Comparison of ENCODE assay signal across 25 cellular contexts in genomic region chr1:202319381-202320080, GRCh38. TPM values are rescaled to one million over a fixed set of nuclear protein-coding genes. Genes with fewer than 3 reads are reported as not detected.
A peak's percentile ranks its signal among the peaks of the same experiment; 100 is the strongest.
DNase-seq lines count a peak whose midpoint lies in the region; ATAC-seq lines count a peak whose summit lies in the region.
"Had no signal": no experiment of that assay in that cellular context is flagged by ENCODE, and none has a peak within 500 bp of the region (broad histone marks: within the 10 kb centered on the region; RNA-seq: fewer than 3 reads in every experiment).

No MANE protein-coding gene starts in this region.

- POLR2A ChIA-PET in T-cell (lab: Charles Lee), result no interaction called here

- CTCF ChIA-PET in T-cell (lab: Charles Lee), result no interaction called here

- H3K9me3 Mint-ChIP-seq in stimulated activated naive CD8-positive, alpha-beta T cell treated with anti-CD3 and anti-CD28 coated beads, Interleukin-15, Interleukin-2, amounts not matched to agents 100 ng/mL and 50 ng/mL, for 24 hours, result no peaks in the 10 kb centered on the region
- no peaks in the 10 kb centered on the region for H3K9me3 Mint-ChIP-seq in stimulated activated naive CD8-positive, alpha-beta T cell treated with anti-CD3 and anti-CD28 coated beads, Interleukin-15, amount 100 ng/mL, for 72 hours
- H3K9me3 Mint-ChIP-seq in T-cell, result no peaks in the 10 kb centered on the region
- H3K9me3 Mint-ChIP-seq: activated naive CD4-positive, alpha-beta T cell treated with anti-CD3 and anti-CD28 coated beads for 36 hours; CD8-positive, alpha-beta memory T cell had no signal

- no peak for DNase-seq in stimulated activated naive CD8-positive, alpha-beta T cell treated with anti-CD3 and anti-CD28 coated beads, Interleukin-15, amount 100 ng/mL, for 72 hours
- peak; percentile 22 for DNase-seq in activated CD8-positive, alpha-beta memory T cell treated with anti-CD3 and anti-CD28 coated beads, Interleukin-2, amount 50 U/mL, for 48 hours
- DNase-seq in kidney glomerular epithelial cell (lab: John Stamatoyannopoulos, UW), result peak; percentile 9
- no peak for DNase-seq in NCI-H82 (lab: John Stamatoyannopoulos, UW)
- DNase-seq in T-cell, result no peak
- DNase-seq in NCI-H1092 treated with DMSO at 0.1 percent for 48 hours (lab: John Stamatoyannopoulos, UW), result no peak
- DNase-seq: activated CD4-positive, alpha-beta T cell treated with anti-CD3 and anti-CD28 coated beads for 4 hours; activated naive CD4-positive, alpha-beta T cell treated with anti-CD3 and anti-CD28 coated beads for 36 hours; amygdala; brain microvascular endothelial cell; CD8-positive, alpha-beta memory T cell; H7; left ventricle myocardium inferior; NCI-H1048; NCI-H1694; NCI-H748 treated with DMSO at 0.1 percent for 48 hours; Peyer's patch; SIG-M5; spleen; stimulated activated CD4-positive, alpha-beta T cell treated with anti-CD3 and anti-CD28 coated beads, Interleukin-2, amount 100 ng/mL, for 24 hours; stomach; T-helper 9 cell; thyroid gland had no signal

- H3K4me3 Mint-ChIP-seq in stimulated activated naive CD8-positive, alpha-beta T cell treated with anti-CD3 and anti-CD28 coated beads, Interleukin-15, Interleukin-2, amounts not matched to agents 100 ng/mL and 50 ng/mL, for 24 hours, result no peak overlapping the region
- no peak overlapping the region for H3K4me3 Mint-ChIP-seq in stimulated activated naive CD8-positive, alpha-beta T cell treated with anti-CD3 and anti-CD28 coated beads, Interleukin-15, amount 100 ng/mL, for 72 hours
- no peak overlapping the region for H3K4me3 Mint-ChIP-seq in T-cell
- H3K4me3 Mint-ChIP-seq: activated naive CD4-positive, alpha-beta T cell treated with anti-CD3 and anti-CD28 coated beads for 36 hours; CD8-positive, alpha-beta memory T cell had no signal

- peaks cover 9% of the 10 kb centered on the region for H3K4me1 Mint-ChIP-seq in stimulated activated naive CD8-positive, alpha-beta T cell treated with anti-CD3 and anti-CD28 coated beads, Interleukin-15, Interleukin-2, amounts not matched to agents 100 ng/mL and 50 ng/mL, for 24 hours (ENCODE audit: low read depth)
- peaks cover 10% of the 10 kb centered on the region for H3K4me1 Mint-ChIP-seq in stimulated activated naive CD8-positive, alpha-beta T cell treated with anti-CD3 and anti-CD28 coated beads, Interleukin-15, amount 100 ng/mL, for 72 hours
- H3K4me1 Mint-ChIP-seq in T-cell, result no peaks in the 10 kb centered on the region
- H3K4me1 Mint-ChIP-seq: CD8-positive, alpha-beta memory T cell had no signal

- ATAC-seq in stimulated activated naive CD8-positive, alpha-beta T cell treated with anti-CD3 and anti-CD28 coated beads, Interleukin-15, amount 100 ng/mL, for 72 hours, result no peak
- no peak for ATAC-seq in T-cell (replicated peaks in 1 of 4)

- H3K27ac Mint-ChIP-seq in stimulated activated naive CD8-positive, alpha-beta T cell treated with anti-CD3 and anti-CD28 coated beads, Interleukin-15, Interleukin-2, amounts not matched to agents 100 ng/mL and 50 ng/mL, for 24 hours, result peak overlapping the region; percentile 36
- no peak overlapping the region for H3K27ac Mint-ChIP-seq in stimulated activated naive CD8-positive, alpha-beta T cell treated with anti-CD3 and anti-CD28 coated beads, Interleukin-15, amount 100 ng/mL, for 72 hours
- H3K27ac Mint-ChIP-seq in T-cell, result no peak overlapping the region
- H3K27ac Mint-ChIP-seq: activated naive CD4-positive, alpha-beta T cell treated with anti-CD3 and anti-CD28 coated beads for 36 hours; progenitor cell of endocrine pancreas had no signal

- no peaks in the 10 kb centered on the region for H3K36me3 Mint-ChIP-seq in stimulated activated naive CD8-positive, alpha-beta T cell treated with anti-CD3 and anti-CD28 coated beads, Interleukin-15, Interleukin-2, amounts not matched to agents 100 ng/mL and 50 ng/mL, for 24 hours (ENCODE audit: low read depth)
- no peaks in the 10 kb centered on the region for H3K36me3 Mint-ChIP-seq in T-cell

- H3K27me3 Mint-ChIP-seq in stimulated activated naive CD8-positive, alpha-beta T cell treated with anti-CD3 and anti-CD28 coated beads, Interleukin-15, Interleukin-2, amounts not matched to agents 100 ng/mL and 50 ng/mL, for 24 hours, result no peaks in the 10 kb centered on the region
- H3K27me3 Mint-ChIP-seq in stimulated activated naive CD8-positive, alpha-beta T cell treated with anti-CD3 and anti-CD28 coated beads, Interleukin-15, amount 100 ng/mL, for 72 hours, result no peaks in the 10 kb centered on the region
- peaks cover 0 to 4% of the 10 kb centered on the region in 2 donors for H3K27me3 Mint-ChIP-seq in T-cell

RNA-seq across cellular contexts. Expression of gene UBE2T, which starts 22.2 kb away (rescaled TPM):
- 1 to 10 TPM; 1.6 to 4.7 (median 3.4) TPM for total RNA-seq in T-cell

RNA-seq across cellular contexts. Expression of gene PPP1R12B, which starts 29.0 kb away (rescaled TPM):
- total RNA-seq in T-cell, result 10 to 100 TPM; 24.3 to 40.9 (median 27.0) TPM

Comparison
In these comparisons a context has a peak if more than half of its experiments do, and no peak if none do; other contexts are left out.
1. DNase-seq: peak in activated CD8-positive, alpha-beta memory T cell treated with anti-CD3 and anti-CD28 coated beads, Interleukin-2, amount 50 U/mL, for 48 hours (single experiment) and kidney glomerular epithelial cell (single experiment); none in stimulated activated naive CD8-positive, alpha-beta T cell treated with anti-CD3 and anti-CD28 coated beads, Interleukin-15, amount 100 ng/mL, for 72 hours (0 of 2), NCI-H82 (single experiment), T-cell (0 of 34) and NCI-H1092 treated with DMSO at 0.1 percent for 48 hours (single experiment).